Comparison of ENCODE assay signal across 8 cellular contexts in the genomic region with DNA sequence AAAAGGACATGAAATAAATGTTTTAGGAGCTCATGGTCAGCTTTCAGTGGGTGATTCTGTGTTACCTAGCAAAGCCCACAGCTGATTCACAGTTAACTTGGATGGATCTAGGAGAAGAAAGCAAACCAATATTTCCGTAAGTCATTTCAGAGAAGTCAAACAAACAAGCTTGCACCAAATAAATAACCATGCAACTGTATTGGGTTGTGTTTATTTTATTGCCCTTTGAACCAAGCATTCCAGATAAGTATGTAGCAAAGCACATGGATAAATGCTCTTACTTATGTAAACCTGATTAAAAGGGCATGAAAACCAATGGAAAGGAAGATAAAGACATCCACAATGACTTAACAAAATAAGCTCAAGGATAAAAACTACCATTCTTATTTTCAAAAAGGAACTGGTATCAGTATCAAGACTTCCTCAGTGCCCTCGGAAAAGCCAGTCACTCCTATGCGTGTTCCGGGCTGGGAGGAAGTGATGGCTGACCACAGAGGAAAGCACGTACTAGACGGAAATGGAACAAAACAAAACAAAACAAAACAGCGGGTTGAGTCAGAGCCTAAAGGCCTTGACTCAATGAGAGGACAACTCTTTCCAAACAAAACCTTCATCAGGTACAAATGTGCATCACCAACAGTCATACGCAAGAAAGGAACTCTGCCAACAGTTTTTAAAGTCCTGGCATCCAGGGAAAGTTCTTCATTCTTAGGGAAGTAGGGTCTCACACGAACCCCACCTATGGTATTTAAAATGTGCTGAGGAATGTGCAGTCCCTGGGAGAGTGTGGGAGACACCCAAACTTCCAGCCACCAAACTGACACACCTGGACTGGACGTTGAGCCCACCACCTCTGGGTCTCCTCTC.
DNase-seq lines count a peak whose midpoint lies in the region; ATAC-seq, FAIRE-seq and TF ChIP-seq lines count a peak whose summit lies in the region.

No MANE protein-coding gene starts in this region.

- no peaks in the 10 kb centered on the region for H4K20me1 ChIP-seq in OCI-LY1 (ENCODE audit: insufficient read depth, low read length)

- H3K4me1 ChIP-seq in OCI-LY1 (ENCODE audit: insufficient read depth, low read length, severe bottlenecking) (peaks cover 8% of the 10 kb centered on the region), SJCRH30 (no peaks in the 10 kb centered on the region), mesendoderm (ENCODE audit: control insufficient read depth, low read depth, low read length) (peaks cover 6% of the 10 kb centered on the region)

- no peak overlapping the region for H2AFZ ChIP-seq in OCI-LY1 (ENCODE audit: low read length)

- no peak overlapping the region for H3K56ac ChIP-seq in mesendoderm (ENCODE audit: low read length)

- ATAC-seq in HG02870 (IDR thresholded peaks at IDR 0.05; ENCODE audit: unreplicated experiment): no peak

- no peak overlapping the region for H4K5ac ChIP-seq in mesendoderm (ENCODE audit: low read length)

- H3F3A ChIP-seq in OCI-LY1 (ENCODE audit: insufficient read depth, low read length): no peaks in the 10 kb centered on the region

- no peak for DNase-seq in GM18507 (ENCODE audit: extremely low spot score, insufficient read length, low read depth)
- peak; percentile 45 to 50 for DNase-seq in activated T-helper 1 cell treated with anti-CD3 and anti-CD28 coated beads, Interleukin-2, amount 50 U/mL, for 16 hours (ENCODE audit: low read depth in 1 of 2, low spot score in 1 of 2)
- DNase-seq in glomerular visceral epithelial cell (ENCODE audit: extremely low spot score): peak; percentile 7
- peak; percentile 24 to 46 for DNase-seq in stimulated activated CD4-positive, alpha-beta T cell treated with anti-CD3 and anti-CD28 coated beads, Interleukin-1b, Interleukin-23, amount 100 ng/mL, for 4 hours (ENCODE audit: low read depth in 2 of 2)
- DNase-seq in SJCRH30: no peak
- no peak for DNase-seq in mesendoderm

- H3K9me2 ChIP-seq in OCI-LY1 (ENCODE audit: low read depth, low read length): no peaks in the 10 kb centered on the region

- H3K79me1 ChIP-seq in mesendoderm (ENCODE audit: low read length): no peaks in the 10 kb centered on the region

- no CpG with 5 or more reads among the region's 10 CpGs for WGBS in mesendoderm (ENCODE audit: extremely low coverage, insufficient coverage, low lambda C conversion rate)

- H3K79me2 ChIP-seq in OCI-LY1 (ENCODE audit: insufficient read depth, low read length) (no peaks in the 10 kb centered on the region), mesendoderm (ENCODE audit: control insufficient read depth, insufficient read depth, low read length) (no peaks in the 10 kb centered on the region)

- H3K4me2 ChIP-seq in OCI-LY1 (ENCODE audit: low read length) (peak overlapping the region; percentile 24; the same call in 1 of the 2 replicates), mesendoderm (ENCODE audit: low read length) (no peak overlapping the region)

- H2BK15ac ChIP-seq in mesendoderm (replicated peaks; ENCODE audit: low read depth): no peak overlapping the region

- no peak overlapping the region for H3K27ac ChIP-seq in OCI-LY1 (ENCODE audit: low read depth, low read length, poor library complexity, severe bottlenecking)
- no peak overlapping the region for H3K27ac ChIP-seq in SJCRH30
- H3K27ac ChIP-seq in mesendoderm (ENCODE audit: low read depth, low read length): no peak overlapping the region

- no peak overlapping the region for H3K4me3 ChIP-seq in OCI-LY1 (ENCODE audit: low read depth, low read length, poor library complexity, severe bottlenecking)
- H3K4me3 ChIP-seq in SJCRH30: no peak overlapping the region
- no peak overlapping the region for H3K4me3 ChIP-seq in mesendoderm (ENCODE audit: low read length)

- no peaks in the 10 kb centered on the region for H3K36me3 ChIP-seq in OCI-LY1 (ENCODE audit: insufficient read depth, low read length)
- no peaks in the 10 kb centered on the region for H3K36me3 ChIP-seq in SJCRH30
- H3K36me3 ChIP-seq in mesendoderm (ENCODE audit: control insufficient read depth, insufficient read depth, low read length): no peaks in the 10 kb centered on the region

- no peak overlapping the region for H4K8ac ChIP-seq in mesendoderm (ENCODE audit: low read depth, low read length)

- H3K4ac ChIP-seq in mesendoderm (ENCODE audit: low read depth, low read length): no peak overlapping the region

- no peak overlapping the region for H3K9ac ChIP-seq in OCI-LY1 (ENCODE audit: low read length)
- no peak overlapping the region for H3K9ac ChIP-seq in mesendoderm (ENCODE audit: low read length)

- peak; percentile 73 for FAIRE-seq in GM18507 (lab: Jason Lieb, UNC)

- no peak overlapping the region for H2AK5ac ChIP-seq in mesendoderm (ENCODE audit: low read length)

- no peak for TF ChIP-seq CTCF in OCI-LY1 (IDR thresholded peaks at IDR 0.05; ENCODE audit: low read length)

- H2BK120ac ChIP-seq in mesendoderm (ENCODE audit: low read depth, low read length): no peak overlapping the region

- H3K18ac ChIP-seq in mesendoderm (ENCODE audit: low read length): no peak overlapping the region

- no peaks in the 10 kb centered on the region for H3K27me3 ChIP-seq in OCI-LY1 (ENCODE audit: insufficient read depth, low read length)
- no peaks in the 10 kb centered on the region for H3K27me3 ChIP-seq in SJCRH30
- no peaks in the 10 kb centered on the region for H3K27me3 ChIP-seq in mesendoderm (ENCODE audit: insufficient read depth, low read length, poor library complexity)

- H3K9me3 ChIP-seq in OCI-LY1 (ENCODE audit: low read length) (no peaks in the 10 kb centered on the region), SJCRH30 (replicated peaks) (no peaks in the 10 kb centered on the region)

- H2BK5ac ChIP-seq in mesendoderm (ENCODE audit: low read length): no peak overlapping the region

- no peak overlapping the region for H3K23ac ChIP-seq in mesendoderm (ENCODE audit: low read length)

Comparison
In these comparisons a context has a peak if more than half of its experiments do, and no peak if none do; other contexts are left out.
1. DNase-seq: peak in activated T-helper 1 cell treated with anti-CD3 and anti-CD28 coated beads, Interleukin-2, amount 50 U/mL, for 16 hours (2 of 2), glomerular visceral epithelial cell (single experiment) and stimulated activated CD4-positive, alpha-beta T cell treated with anti-CD3 and anti-CD28 coated beads, Interleukin-1b, Interleukin-23, amount 100 ng/mL, for 4 hours (2 of 2); none in GM18507 (single experiment), SJCRH30 (0 of 2) and mesendoderm (single experiment).